In the genomic region with DNA sequence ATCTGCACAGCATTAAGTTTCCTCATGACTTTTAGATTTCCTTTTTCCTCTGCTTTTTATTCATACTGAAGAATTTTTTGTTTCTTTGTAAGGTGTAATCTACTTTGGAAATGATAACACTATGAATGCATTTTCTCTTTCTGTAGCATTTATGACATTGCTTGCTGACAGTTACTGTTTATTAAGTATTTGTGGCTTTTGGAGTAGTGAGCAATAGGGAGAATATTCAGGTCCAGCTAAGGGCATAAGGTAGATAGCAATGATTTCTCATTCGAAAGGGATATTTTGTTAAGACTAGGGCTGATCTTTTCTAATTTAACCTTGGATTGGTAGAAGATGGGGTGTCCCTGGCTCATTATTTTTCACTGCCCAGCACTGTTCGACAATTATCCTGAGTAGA, we compare ENCODE assay signal across 16 cellular contexts.
A peak's percentile ranks its signal among the peaks of the same experiment; 100 is the strongest.
DNase-seq lines count a peak whose midpoint lies in the region; ATAC-seq and TF ChIP-seq lines count a peak whose summit lies in the region.
"Had no signal": no experiment of that assay in that cellular context is flagged by ENCODE, and none has a peak within 500 bp of the region (broad histone marks: within the 10 kb centered on the region; RNA-seq: fewer than 3 reads in every experiment).

No MANE protein-coding gene starts in this region.

- no peaks in the 10 kb centered on the region for H3K9me3 ChIP-seq in upper lobe of right lung

- peaks cover 16% of the 10 kb centered on the region for H3K36me3 Mint-ChIP-seq in activated naive CD8-positive, alpha-beta T cell
- peaks cover 62% of the 10 kb centered on the region for H3K36me3 Mint-ChIP-seq in activated naive CD8-positive, alpha-beta T cell treated with anti-CD3 and anti-CD28 coated beads, Interleukin-2, amount 50 U/mL, for 24 hours (ENCODE audit: low read depth)
- peaks cover 41% of the 10 kb centered on the region for H3K36me3 Mint-ChIP-seq in activated naive CD8-positive, alpha-beta T cell treated with anti-CD3 and anti-CD28 coated beads, Interleukin-2, amount 10 ng/mL, durations not matched to agents 7 days and 5 days

- H3K27me3 Mint-ChIP-seq in activated naive CD8-positive, alpha-beta T cell = no peaks in the 10 kb centered on the region
- H3K27me3 Mint-ChIP-seq in activated naive CD8-positive, alpha-beta T cell treated with anti-CD3 and anti-CD28 coated beads, Interleukin-2, amount 50 U/mL, for 24 hours = no peaks in the 10 kb centered on the region
- no peaks in the 10 kb centered on the region for H3K27me3 Mint-ChIP-seq in activated naive CD8-positive, alpha-beta T cell treated with anti-CD3 and anti-CD28 coated beads, Interleukin-2, amount 10 ng/mL, durations not matched to agents 7 days and 5 days

- H3K27me3 ChIP-seq in upper lobe of right lung = no peaks in the 10 kb centered on the region
- H3K27me3 ChIP-seq: dorsolateral prefrontal cortex had no signal

- intact Hi-C loops in upper lobe of right lung (cut with DNase I) = no loop called here

- POLR2A ChIA-PET in activated naive CD8-positive, alpha-beta T cell treated with anti-CD3 and anti-CD28 coated beads, Interleukin-2, amount 10 ng/mL, durations not matched to agents 7 days and 5 days (lab: Charles Lee) = no interaction called here

- H3K4me3 ChIP-seq in upper lobe of right lung = no peak overlapping the region
- H3K4me3 ChIP-seq: dorsolateral prefrontal cortex had no signal

- H3K27ac Mint-ChIP-seq in activated naive CD8-positive, alpha-beta T cell = peak overlapping the region; percentile 59
- no peak overlapping the region for H3K27ac Mint-ChIP-seq in activated naive CD8-positive, alpha-beta T cell treated with anti-CD3 and anti-CD28 coated beads, Interleukin-2, amount 50 U/mL, for 24 hours
- peak overlapping the region; percentile 2 for H3K27ac Mint-ChIP-seq in activated naive CD8-positive, alpha-beta T cell treated with anti-CD3 and anti-CD28 coated beads, Interleukin-2, amount 10 ng/mL, durations not matched to agents 7 days and 5 days

- peaks cover 73% of the 10 kb centered on the region for H3K4me1 Mint-ChIP-seq in activated naive CD8-positive, alpha-beta T cell (ENCODE audit: low read depth)
- H3K4me1 Mint-ChIP-seq in activated naive CD8-positive, alpha-beta T cell treated with anti-CD3 and anti-CD28 coated beads, Interleukin-2, amount 50 U/mL, for 24 hours = peaks cover 59% of the 10 kb centered on the region
- H3K4me1 Mint-ChIP-seq in activated naive CD8-positive, alpha-beta T cell treated with anti-CD3 and anti-CD28 coated beads, Interleukin-2, amount 10 ng/mL, durations not matched to agents 7 days and 5 days = peaks cover 28% of the 10 kb centered on the region

- TF ChIP-seq CTCF in upper lobe of right lung (IDR thresholded peaks at IDR 0.05) = no peak

- DNase-seq in activated naive CD8-positive, alpha-beta T cell treated with anti-CD3 and anti-CD28 coated beads, Interleukin-2, amount 50 U/mL, for 24 hours = no peak
- DNase-seq in activated naive CD8-positive, alpha-beta T cell treated with anti-CD3 and anti-CD28 coated beads, Interleukin-2, amount 10 ng/mL, durations not matched to agents 7 days and 5 days = no peak
- DNase-seq in kidney tubule cell (ENCODE audit: low spot score) = peak; percentile 22
- no peak for DNase-seq in upper lobe of right lung
- DNase-seq in stimulated activated CD4-positive, alpha-beta T cell treated with anti-CD3 and anti-CD28 coated beads, Interleukin-15, amount 100 ng/mL, for 24 hours = no peak
- no peak for DNase-seq in retina
- DNase-seq: activated CD8-positive, alpha-beta memory T cell treated with anti-CD3 and anti-CD28 coated beads for 24 hours; anterior cingulate cortex; DMS79; dorsolateral prefrontal cortex; NCI-H1694 treated with DMSO at 0.1 percent for 48 hours; posterior cingulate gyrus; stimulated activated CD4-positive, alpha-beta T cell treated with anti-CD3 and anti-CD28 coated beads, Interleukin-2, amount 100 ng/mL, for 24 hours had no signal

- peak overlapping the region; percentile 17 for H3K27ac ChIP-seq in upper lobe of right lung
- H3K27ac ChIP-seq: KMS-11 had no signal

- no peak overlapping the region for H3K4me3 Mint-ChIP-seq in activated naive CD8-positive, alpha-beta T cell
- no peak overlapping the region for H3K4me3 Mint-ChIP-seq in activated naive CD8-positive, alpha-beta T cell treated with anti-CD3 and anti-CD28 coated beads, Interleukin-2, amount 50 U/mL, for 24 hours
- H3K4me3 Mint-ChIP-seq in activated naive CD8-positive, alpha-beta T cell treated with anti-CD3 and anti-CD28 coated beads, Interleukin-2, amount 10 ng/mL, durations not matched to agents 7 days and 5 days = no peak overlapping the region

- no peaks in the 10 kb centered on the region for H3K9me3 Mint-ChIP-seq in activated naive CD8-positive, alpha-beta T cell (ENCODE audit: low read depth)
- H3K9me3 Mint-ChIP-seq in activated naive CD8-positive, alpha-beta T cell treated with anti-CD3 and anti-CD28 coated beads, Interleukin-2, amount 50 U/mL, for 24 hours = no peaks in the 10 kb centered on the region
- H3K9me3 Mint-ChIP-seq in activated naive CD8-positive, alpha-beta T cell treated with anti-CD3 and anti-CD28 coated beads, Interleukin-2, amount 10 ng/mL, durations not matched to agents 7 days and 5 days = no peaks in the 10 kb centered on the region

- no peak for ATAC-seq in activated naive CD8-positive, alpha-beta T cell treated with anti-CD3 and anti-CD28 coated beads, Interleukin-2, amount 50 U/mL, for 24 hours
- no peak for ATAC-seq in activated naive CD8-positive, alpha-beta T cell treated with anti-CD3 and anti-CD28 coated beads, Interleukin-2, amount 10 ng/mL, durations not matched to agents 7 days and 5 days (ENCODE audit: low read depth)
- ATAC-seq in upper lobe of right lung (no peak), GM21390 (IDR thresholded peaks at IDR 0.05; ENCODE audit: unreplicated experiment) (no peak)

- H3K4me1 ChIP-seq in upper lobe of right lung = peaks cover 17% of the 10 kb centered on the region

- H3K36me3 ChIP-seq in upper lobe of right lung = peaks cover 49% of the 10 kb centered on the region
